8 cellular contexts compared by ENCODE assay signal in the genomic region with DNA sequence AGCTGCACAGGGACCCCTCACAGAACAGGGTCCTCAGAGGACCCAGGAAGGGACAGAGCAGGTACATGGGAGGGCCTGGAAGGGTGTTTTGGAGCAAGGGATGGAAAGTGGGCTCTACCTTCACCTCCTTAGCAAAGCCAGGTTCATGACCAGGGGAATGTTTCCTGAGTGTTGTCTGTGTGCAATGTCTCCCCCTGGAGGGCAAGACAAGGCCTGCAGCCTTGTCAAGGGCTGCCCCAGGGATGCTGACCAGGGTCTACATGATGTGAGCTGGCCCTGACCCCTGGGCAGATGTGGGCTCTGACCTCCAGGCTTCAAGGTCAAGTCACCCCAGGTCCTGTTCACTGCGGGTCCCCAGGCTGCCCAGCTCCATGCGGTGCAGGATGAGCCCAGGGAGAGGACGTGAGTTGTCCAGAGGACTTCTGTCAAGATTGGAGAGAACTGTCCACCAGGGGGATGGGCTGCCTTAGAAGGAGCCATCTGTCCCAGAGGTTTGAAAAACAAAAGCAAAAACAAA. TPM values are rescaled to one million over a fixed set of nuclear protein-coding genes. Genes with fewer than 3 reads are reported as not detected.
DNase-seq lines count a peak whose midpoint lies in the region; ATAC-seq and TF ChIP-seq lines count a peak whose summit lies in the region.

No MANE protein-coding gene starts in this region.

- no peak overlapping the region for H3K4me3 ChIP-seq in Jurkat, Clone E6-1 (ENCODE audit: low read length)
- H3K4me3 ChIP-seq in brain microvascular endothelial cell (ENCODE audit: low read depth, low read length), result no peak overlapping the region

- peaks cover 3% of the 10 kb centered on the region for H3K27me3 ChIP-seq in brain microvascular endothelial cell (replicated peaks)

- no peak overlapping the region for H3K27ac ChIP-seq in brain microvascular endothelial cell

- in situ Hi-C loops in brain microvascular endothelial cell (cut with HindIII; ENCODE audit: low pct_ligation_motif_present, low sequenced_read_pairs), result no loop called here

- ATAC-seq in HG02571 (IDR thresholded peaks at IDR 0.05; ENCODE audit: unreplicated experiment), result no peak
- no peak for ATAC-seq in GM18867 (IDR thresholded peaks at IDR 0.05; ENCODE audit: unreplicated experiment)

- TF ChIP-seq CTCF in GM10266 (IDR thresholded peaks at IDR 0.05; ENCODE audit: control insufficient read depth, insufficient read depth, low read depth, missing control alignments), result peak; percentile 94
- peak; percentile 92 for TF ChIP-seq CTCF in brain microvascular endothelial cell (IDR thresholded peaks at IDR 0.05; ENCODE audit: low read depth, low read length, missing control alignments)

- no peaks in the 10 kb centered on the region for H3K36me3 ChIP-seq in brain microvascular endothelial cell (replicated peaks)

- DNase-seq in GM10266 (ENCODE audit: extremely low spot score), result peak; percentile 76
- DNase-seq in Jurkat, Clone E6-1 (ENCODE audit: low read depth, low spot score), result peak; percentile 52
- DNase-seq in UCSD-AML1 (lab: John Stamatoyannopoulos, UW; ENCODE audit: unreplicated experiment), result peak; percentile 61
- peak; percentile 30 for DNase-seq in brain microvascular endothelial cell
- peak; percentile 86 for DNase-seq in iPS-NIHi7 (ENCODE audit: extremely low spot score)
- peak; percentile 50 to 51 for DNase-seq in stimulated activated CD4-positive, alpha-beta T cell treated with anti-CD3 and anti-CD28 coated beads, Interleukin-15, amount 100 ng/mL, for 1 hour (ENCODE audit: low read depth in 1 of 2, low spot score in 1 of 2)

RNA-seq across cellular contexts. Expression of a gene that starts 1.0 kb away (rescaled TPM):
- not detected for polyA plus RNA-seq in Jurkat, Clone E6-1 (2012; ENCODE audit: insufficient read depth, insufficient read length)

Comparison
In these comparisons a context has a peak if more than half of its experiments do, and no peak if none do; other contexts are left out.
1. DNase-seq: peak in every context shown above with its lines; median percentile 86 in iPS-NIHi7; 76 in GM10266; 61 in UCSD-AML1; 52 in Jurkat, Clone E6-1; 50 in stimulated activated CD4-positive, alpha-beta T cell treated with anti-CD3 and anti-CD28 coated beads, Interleukin-15, amount 100 ng/mL, for 1 hour; 30 in brain microvascular endothelial cell.